ENCODE assay signal across 8 cellular contexts in the genomic region with DNA sequence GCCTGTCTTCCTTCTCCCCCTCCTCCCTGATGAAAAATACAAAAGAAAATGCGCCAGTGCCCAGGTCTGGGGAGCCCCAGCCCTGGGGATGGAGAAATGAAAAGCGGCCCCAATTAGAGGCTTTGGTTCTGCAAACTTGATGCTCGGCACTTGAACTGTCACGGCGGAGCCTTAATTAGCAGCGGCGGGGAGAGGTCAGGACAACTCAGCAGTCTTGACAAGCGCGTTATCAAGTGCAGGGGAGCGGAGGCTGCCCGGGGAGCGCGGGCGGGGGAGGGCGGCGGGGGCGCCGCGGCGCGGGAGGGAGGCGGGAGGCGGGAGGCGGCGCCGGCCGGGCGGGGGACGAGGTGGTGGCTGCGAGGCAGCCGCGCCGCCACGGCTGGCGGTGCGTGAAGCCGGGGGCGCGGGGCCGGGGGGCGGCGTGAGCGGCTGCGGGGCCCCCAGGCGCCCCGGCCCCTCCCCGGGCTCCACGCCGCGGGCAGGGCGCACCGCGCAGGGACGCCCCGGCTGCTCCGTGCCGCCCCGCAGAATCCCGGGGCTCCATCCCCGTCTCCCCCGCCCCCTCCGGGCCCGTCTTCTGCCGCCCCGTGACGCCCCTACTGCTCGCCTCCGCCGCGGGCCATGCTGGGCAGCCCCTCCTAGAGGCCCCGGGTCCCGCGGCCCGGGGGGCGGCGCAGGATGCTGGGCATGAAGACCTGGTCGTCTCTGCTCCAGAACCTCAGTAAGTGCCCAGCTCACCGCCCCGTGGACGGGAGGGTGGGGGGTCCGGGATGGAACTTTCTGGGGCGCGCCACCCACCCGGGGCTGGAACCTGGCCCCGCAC.
DNase-seq lines count a peak whose midpoint lies in the region; ATAC-seq, FAIRE-seq and TF ChIP-seq lines count a peak whose summit lies in the region.

No MANE protein-coding gene starts in this region.

- H3K4me1 ChIP-seq in GM12878 (ENCODE audit: control insufficient read depth, insufficient read depth, low read length): no peaks in the 10 kb centered on the region

- no peak for TF ChIP-seq EP300 in GM12878 (IDR thresholded peaks at IDR 0.05; ENCODE audit: borderline replicate concordance in 1 of 2, control insufficient read depth in 1 of 2, low read depth in 2 of 2, low read length in 2 of 2)

- no peaks in the 10 kb centered on the region for H4K20me1 ChIP-seq in GM12878 (ENCODE audit: control insufficient read depth, insufficient read depth)

- in situ Hi-C loops in GM12878 (cut with MboI): no loop called here

- no peak overlapping the region for H3K27ac ChIP-seq in GM12878 (ENCODE audit: control insufficient read depth, insufficient read depth)

- H3K27ac Mint-ChIP-seq in natural killer cell: no peak overlapping the region

- DNase-seq in NCI-H1436 (lab: John Stamatoyannopoulos, UW): peak; percentile 66
- DNase-seq in NCI-H1436 treated with DMSO at 0.1 percent for 48 hours (lab: John Stamatoyannopoulos, UW): no peak
- peak; percentile 79 for DNase-seq in NCI-H82 (lab: John Stamatoyannopoulos, UW)
- no peak for DNase-seq in GM12878 (ENCODE audit: low read depth, low spot score)
- DNase-seq in natural killer cell: no peak
- DNase-seq in T-helper 2 cell: no peak
- no peak for DNase-seq in posterior vena cava (ENCODE audit: low spot score)
- DNase-seq in mucosa of gallbladder (ENCODE audit: low spot score): no peak

- H3K27me3 Mint-ChIP-seq in natural killer cell (ENCODE audit: low read depth in 2 of 2): peaks cover 28 to 36% of the 10 kb centered on the region in 2 donors

- CTCF ChIA-PET in GM12878 (lab: Yijun Ruan, JAX): interaction anchor here (1.7 kb wide), 1 partner anchor 154 kb away, joined by 7 read pairs; no protein-coding TSS in a partner anchor

- no TSS peak for BruUV-seq in GM12878 (replicated peaks; lab: Mats Ljungman, UMichigan)

- no peak for TF ChIP-seq RAD21 in GM12878 (IDR thresholded peaks at IDR 0.05; ENCODE audit: insufficient read depth, low read depth, low read length)

- H3K79me2 ChIP-seq in GM12878 (ENCODE audit: control insufficient read depth, insufficient read depth, low read length): no peaks in the 10 kb centered on the region

- TF ChIP-seq CTCF in GM12878 (IDR thresholded peaks at IDR 0.05 in 2 of 3, conservative IDR thresholded peaks at IDR 0.05 in 1 of 3; ENCODE audit: control insufficient read depth in 2 of 3, extremely low read depth in 1 of 3, insufficient read depth in 1 of 3, low read depth in 3 of 3, low read length in 3 of 3) (no peak), natural killer cell (IDR thresholded peaks at IDR 0.05) (no peak)

- H3K27me3 ChIP-seq in GM12878 (replicated peaks in 1 of 2; ENCODE audit: control insufficient read depth in 2 of 2, insufficient read depth in 2 of 2, low read length in 1 of 2): peaks cover 11 to 15% of the 10 kb centered on the region in 2 experiments

- 2% methylated on average over 17 of the region's 85 CpGs for WGBS in GM12878 (ENCODE audit: insufficient coverage, insufficient replicate concordance, low lambda C conversion rate, missing lambda C conversion rate)

- H3K36me3 ChIP-seq in GM12878 (ENCODE audit: control insufficient read depth in 2 of 2, insufficient read depth in 2 of 2, low read length in 1 of 2): no peaks in the 10 kb centered on the region

- RAD21 ChIA-PET in GM12878 (lab: Charles Lee; ENCODE audit: unreplicated experiment): no interaction called here

- no peak for TF ChIP-seq POLR2A in GM12878 (IDR thresholded peaks at IDR 0.05; ENCODE audit: low read depth, low read length)

- no peaks in the 10 kb centered on the region for H3K9me3 ChIP-seq in GM12878 (replicated peaks; ENCODE audit: control insufficient read depth, insufficient read depth, low read length)

- H3K4me2 ChIP-seq in GM12878 (ENCODE audit: control insufficient read depth, insufficient read depth): no peak overlapping the region

- H3K4me1 Mint-ChIP-seq in natural killer cell: peaks cover 5 to 8% of the 10 kb centered on the region in 2 donors

- H3K36me3 Mint-ChIP-seq in natural killer cell: no peaks in the 10 kb centered on the region

- ATAC-seq in GM12878 (peak; percentile 18; the same call in 1 of the 3 replicates), natural killer cell (peak; percentile 61 to 89 (median 79))

- no peak overlapping the region for H3K4me3 ChIP-seq in GM12878

- H3K9me3 Mint-ChIP-seq in natural killer cell: no peaks in the 10 kb centered on the region

- no peak overlapping the region for H3K9ac ChIP-seq in GM12878 (ENCODE audit: control insufficient read depth, insufficient read depth, low read length)

- H3K4me3 Mint-ChIP-seq in natural killer cell: peak overlapping the region; percentile 78

- H2AFZ ChIP-seq in GM12878 (ENCODE audit: control insufficient read depth, low read depth, low read length): no peak overlapping the region

- POLR2A ChIA-PET in GM12878 (lab: Charles Lee): no interaction called here

- no peak for FAIRE-seq in GM12878 (lab: Jason Lieb, UNC)

- intact Hi-C loops in GM12878 (cut with micrococcal nuclease; ENCODE audit: unreplicated experiment) (no loop called here), natural killer cell (cut with micrococcal nuclease) (no loop called here), posterior vena cava (cut with DNase I) (no loop called here)

- SMC1A ChIA-PET in GM12878 (lab: Charles Lee; ENCODE audit: uncharacterized antibody, unreplicated experiment): no interaction called here

TF ChIP-seq in GM12878, 131 proteins besides CTCF, POLR2A, EP300 and RAD21:
- no peak for TF ChIP-seq CREB1 (IDR thresholded peaks at IDR 0.05; ENCODE audit: low read depth)
- no peak for TF ChIP-seq RFX5 (IDR thresholded peaks at IDR 0.05; ENCODE audit: low read depth, low read length)
- TF ChIP-seq YY1 (IDR thresholded peaks at IDR 0.05; ENCODE audit: low read depth, low read length): no peak
- no peak for TF ChIP-seq NFIC (IDR thresholded peaks at IDR 0.05; ENCODE audit: low read depth, low read length)
- peak; percentile 85 for TF ChIP-seq SUZ12 (IDR thresholded peaks at IDR 0.05; ENCODE audit: unreplicated experiment)

Comparison
In these comparisons a context has a peak if more than half of its experiments do, and no peak if none do; other contexts are left out.
1. DNase-seq: peak in NCI-H1436 (single experiment) and NCI-H82 (single experiment); none in NCI-H1436 treated with DMSO at 0.1 percent for 48 hours (single experiment), GM12878 (single experiment), natural killer cell (single experiment), T-helper 2 cell (0 of 5), posterior vena cava (single experiment) and mucosa of gallbladder (single experiment).